24 cellular contexts compared by ENCODE assay signal in the genomic region with DNA sequence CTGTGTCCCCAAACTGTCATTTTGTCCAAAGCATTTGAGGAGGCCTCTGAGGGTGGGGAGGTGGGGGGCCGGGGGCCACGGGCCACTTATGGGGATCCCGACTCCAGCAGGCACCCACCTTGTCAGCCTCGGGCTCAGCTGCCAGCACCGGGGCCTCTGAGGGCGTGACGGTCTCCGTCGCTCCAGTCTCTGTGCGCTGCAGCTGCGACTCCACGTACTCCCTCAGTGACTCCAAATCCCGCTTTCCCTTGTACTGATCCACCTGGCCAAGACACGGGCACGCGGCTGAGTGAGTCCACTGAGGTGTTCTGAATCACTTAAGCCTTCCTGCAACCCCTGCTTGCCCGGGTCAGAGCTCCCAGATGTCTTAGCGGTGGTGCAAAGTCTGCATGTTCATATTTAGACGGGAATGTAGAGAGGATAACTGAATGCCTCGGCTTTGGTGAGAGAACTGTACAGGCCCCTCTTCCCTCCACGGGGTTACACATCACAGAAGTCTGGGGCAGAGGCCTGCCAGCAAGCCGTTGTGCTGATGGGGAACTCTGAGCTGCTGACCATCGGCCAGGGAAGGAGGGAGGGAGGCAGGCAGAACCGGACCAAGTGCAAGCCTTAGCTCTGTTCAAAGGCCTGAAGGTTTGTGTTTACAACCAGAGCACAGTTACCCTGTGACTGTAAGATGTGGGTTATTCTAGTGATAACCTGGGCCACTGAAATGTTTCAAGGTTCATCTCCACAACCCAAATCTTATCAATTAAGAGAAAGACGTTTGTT.
"Had no signal": no experiment of that assay in that cellular context is flagged by ENCODE, and none has a peak within 500 bp of the region (broad histone marks: within the 10 kb centered on the region; RNA-seq: fewer than 3 reads in every experiment).

No MANE protein-coding gene starts in this region.

- ATAC-seq: activated T-cell treated with anti-CD3 and anti-CD28 coated beads, Interleukin-2, amount 50 U/mL, for 4 hours; activated T-helper 17 cell treated with anti-CD3 and anti-CD28 coated beads, Interleukin-2, amount 50 U/mL, for 72 hours; body of pancreas; esophagus mucosa; heart left ventricle; WTC11 had no signal

- H3K27me3 ChIP-seq: body of pancreas, heart left ventricle had no signal

- H3K4me3 ChIP-seq: body of pancreas, heart left ventricle had no signal

- H3K27ac ChIP-seq: body of pancreas, heart left ventricle, VCaP had no signal

- H3K4me1 ChIP-seq: body of pancreas had no signal

- H3K9me3 ChIP-seq: body of pancreas, heart left ventricle had no signal

- DNase-seq: activated CD4-positive, alpha-beta memory T cell treated with anti-CD3 and anti-CD28 coated beads, Interleukin-2, amount 10 ng/mL, durations not matched to agents 7 days and 5 days; activated CD4-positive, alpha-beta T cell treated with anti-CD3 and anti-CD28 coated beads for 1 hour; activated CD4-positive, alpha-beta T cell treated with anti-CD3 and anti-CD28 coated beads for 4 hours; activated CD4-positive, alpha-beta T cell treated with anti-CD3 and anti-CD28 coated beads, Interleukin-2, amount 10 ng/mL, durations not matched to agents 7 days and 5 days; activated CD4-positive, alpha-beta T cell treated with anti-CD3 and anti-CD28 coated beads, Interleukin-2, amount 50 U/mL, for 4 hours; activated effector memory CD4-positive, alpha-beta T cell treated with Interleukin-2 at 50 U/mL for 16 hours; activated gamma-delta T cell treated with Interleukin-2 at 50 U/mL for 16 hours; activated naive CD4-positive, alpha-beta T cell treated with anti-CD3 and anti-CD28 coated beads, Interleukin-2, amount 50 U/mL, for 16 hours; activated naive CD4-positive, alpha-beta T cell treated with Interleukin-2 at 50 U/mL for 16 hours; activated T-cell treated with anti-CD3 and anti-CD28 coated beads, Interleukin-2, amount 50 U/mL, for 4 hours; amniotic stem cell; anterior cingulate cortex; body of pancreas; caudate nucleus; cortex of kidney; effector CD8-positive, alpha-beta T cell; foreskin fibroblast; glutamatergic neuron; heart left ventricle; T-helper 2 cell had no signal
